ENCODE assay signal across 1 cellular context in genomic region chr21:45923146-45923545, GRCh38.
TF ChIP-seq lines count a peak whose summit lies in the region.

No MANE protein-coding gene starts in this region.

TF ChIP-seq in GM23338, 12 proteins besides CTCF, POLR2A, EP300 and RAD21 (continued from another document):
- TF ChIP-seq REST (IDR thresholded peaks at IDR 0.05; ENCODE audit: unreplicated experiment) (no peak), ZNF114 (CRISPR knock-in tag; IDR thresholded peaks at IDR 0.05) (no peak), EZH2 (IDR thresholded peaks at IDR 0.05; ENCODE audit: low read depth, unreplicated experiment) (no peak), ZNF331 (CRISPR knock-in tag; IDR thresholded peaks at IDR 0.05; ENCODE audit: low read depth) (no peak), JUNB (IDR thresholded peaks at IDR 0.05; ENCODE audit: unreplicated experiment) (no peak)
